ENCODE assay signal across 27 cellular contexts in genomic region chr12:46351138-46351537, GRCh38.
"Had no signal": no experiment of that assay in that cellular context is flagged by ENCODE, and none has a peak within 500 bp of the region (broad histone marks: within the 10 kb centered on the region; RNA-seq: fewer than 3 reads in every experiment).

No MANE protein-coding gene starts in this region.

- FAIRE-seq: endometrium, islet of Langerhans, keratinocyte had no signal

- H3K9me3 ChIP-seq: colonic mucosa, esophagus squamous epithelium, gastrocnemius medialis, left ventricle myocardium inferior, lower lobe of right lung, mucosa of descending colon had no signal

- ATAC-seq: effector memory CD8-positive, alpha-beta T cell; esophagus mucosa; gastrocnemius medialis; heart right ventricle; left cardiac atrium; lower lobe of right lung; mucosa of descending colon; naive thymus-derived CD8-positive, alpha-beta T cell had no signal

- H3K27ac Mint-ChIP-seq: dendritic cell treated with granulocyte-macrophage colony-stimulating factor and Interleukin-4, amounts not matched to agents 40 ng/mL and 50 ng/mL, for 4 days; effector memory CD8-positive, alpha-beta T cell; endodermal cell; mesothelial cell of epicardium; naive B cell; naive thymus-derived CD8-positive, alpha-beta T cell had no signal

- H3K27ac ChIP-seq: colonic mucosa, epithelial cell of prostate, lower lobe of right lung had no signal

- H3K4me3 ChIP-seq: colonic mucosa, esophagus squamous epithelium, gastrocnemius medialis, heart right ventricle, left ventricle myocardium inferior, lower lobe of right lung, mucosa of descending colon had no signal

- H3K27me3 ChIP-seq: colonic mucosa, esophagus squamous epithelium, gastrocnemius medialis, heart right ventricle had no signal

- H3K4me1 Mint-ChIP-seq: endodermal cell had no signal

- H3K36me3 ChIP-seq: colonic mucosa, esophagus squamous epithelium, gastrocnemius medialis, heart right ventricle, left ventricle myocardium inferior, lower lobe of right lung had no signal

- H3K4me3 Mint-ChIP-seq: dendritic cell treated with granulocyte-macrophage colony-stimulating factor and Interleukin-4, amounts not matched to agents 40 ng/mL and 50 ng/mL, for 4 days; effector memory CD8-positive, alpha-beta T cell; endodermal cell; mesothelial cell of epicardium; naive B cell; naive thymus-derived CD8-positive, alpha-beta T cell had no signal

- H3K4me1 ChIP-seq: colonic mucosa, gastrocnemius medialis, left ventricle myocardium inferior had no signal

- H3K27me3 Mint-ChIP-seq: dendritic cell treated with granulocyte-macrophage colony-stimulating factor and Interleukin-4, amounts not matched to agents 40 ng/mL and 50 ng/mL, for 4 days; effector memory CD8-positive, alpha-beta T cell; naive B cell; naive thymus-derived CD8-positive, alpha-beta T cell had no signal

- H3K9me3 Mint-ChIP-seq: dendritic cell treated with granulocyte-macrophage colony-stimulating factor and Interleukin-4, amounts not matched to agents 40 ng/mL and 50 ng/mL, for 4 days; effector memory CD8-positive, alpha-beta T cell; endodermal cell; mesothelial cell of epicardium; naive thymus-derived CD8-positive, alpha-beta T cell had no signal

- H3K36me3 Mint-ChIP-seq: mesothelial cell of epicardium; naive B cell; naive thymus-derived CD8-positive, alpha-beta T cell had no signal

- DNase-seq: colonic mucosa; cortex of kidney; effector CD8-positive, alpha-beta T cell; effector memory CD8-positive, alpha-beta T cell; endodermal cell; erythroblast; esophagus squamous epithelium; foreskin fibroblast; foreskin melanocyte; gastrocnemius medialis; glutamatergic neuron; head of caudate nucleus; heart right ventricle; hippocampal formation; left cardiac atrium; left ventricle myocardium inferior; lower lobe of right lung; mucosa of descending colon; naive B cell; naive thymus-derived CD8-positive, alpha-beta T cell had no signal
